9 cellular contexts compared by ENCODE assay signal in the genomic region with DNA sequence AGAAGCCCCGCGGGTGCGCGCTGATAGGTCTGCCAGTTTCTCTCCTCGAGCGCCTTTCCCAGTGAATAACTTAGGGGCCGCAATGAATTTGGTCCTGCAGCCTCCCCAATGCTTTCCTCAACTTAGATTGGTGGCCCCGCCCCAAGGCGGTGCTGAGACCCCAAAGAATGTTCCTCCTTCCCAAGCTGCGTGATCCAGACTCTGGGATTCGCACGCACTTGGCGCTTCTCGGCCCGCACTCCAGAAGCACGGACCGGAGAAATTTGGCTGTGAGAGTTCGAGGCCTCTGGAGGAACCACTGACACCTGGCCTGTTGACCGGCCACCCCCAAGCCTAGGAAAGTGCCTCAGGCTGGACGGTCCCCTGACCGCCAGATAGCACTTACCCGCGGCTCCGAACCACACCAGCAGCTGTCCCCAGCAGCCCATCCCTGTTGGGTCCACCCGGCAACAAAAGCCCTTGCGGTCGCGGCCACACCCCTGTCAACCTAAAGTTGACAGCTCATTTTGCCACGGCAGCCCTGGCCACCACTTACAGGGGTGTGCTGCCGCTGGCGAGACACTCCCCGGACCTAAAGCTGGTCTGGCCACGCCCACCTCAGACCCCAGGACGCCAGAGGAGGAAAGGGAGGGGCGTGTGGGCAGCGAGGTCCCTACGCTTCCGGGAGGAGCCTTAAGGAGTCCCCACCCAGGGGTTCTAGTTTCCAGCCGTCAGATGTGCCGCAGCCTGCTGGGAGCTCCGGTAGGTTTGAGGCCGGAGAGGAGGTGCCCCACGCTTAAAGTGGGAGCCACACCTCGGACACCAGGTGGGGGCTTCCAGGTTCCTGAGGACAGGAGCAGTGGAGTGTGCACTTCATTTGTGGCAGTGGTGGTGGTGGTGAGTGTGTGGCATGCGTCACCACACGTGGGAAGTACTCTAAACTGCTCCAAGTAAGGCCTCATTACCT. TPM values are rescaled to one million over a fixed set of nuclear protein-coding genes. Genes with fewer than 3 reads are reported as not detected.
DNase-seq lines count a peak whose midpoint lies in the region; ATAC-seq and TF ChIP-seq lines count a peak whose summit lies in the region.
"Had no signal": no experiment of that assay in that cellular context is flagged by ENCODE, and none has a peak within 500 bp of the region (broad histone marks: within the 10 kb centered on the region; RNA-seq: fewer than 3 reads in every experiment).

Gene LTK (minus strand): TSS at position 546 of the 946 bp plus-strand sequence. CDS start 118 bp downstream, at position 428.

- H3K27ac Mint-ChIP-seq in naive thymus-derived CD8-positive, alpha-beta T cell, result no peak within 1 kb of the TSS

- H3K27me3 Mint-ChIP-seq in naive thymus-derived CD8-positive, alpha-beta T cell, result peaks cover 4 to 25% (median 16%) of the 10 kb centered on the region in 5 donors

- no peak for TF ChIP-seq CTCF in OCI-LY1 (IDR thresholded peaks at IDR 0.05; ENCODE audit: low read length)

- H3K9ac ChIP-seq in OCI-LY1 (ENCODE audit: low read length), result no peak within 1 kb of the TSS; the same call in 1 of the 2 replicates

- peak; percentile 26 for DNase-seq in ELR (ENCODE audit: low read depth)
- peak in 1 of 10 donors; percentile 16 for DNase-seq in naive thymus-derived CD8-positive, alpha-beta T cell
- DNase-seq in effector CD4-positive, alpha-beta T cell, result no peak
- no peak for DNase-seq in NCI-H2081 (lab: John Stamatoyannopoulos, UW)

- no peak within 1 kb of the TSS for H2AFZ ChIP-seq in OCI-LY1 (ENCODE audit: low read length)

- H3K27me3 ChIP-seq in OCI-LY1 (ENCODE audit: insufficient read depth, low read length) (0 out of 2 replicates have a peak, but pooled peaks cover 7% of the 10 kb centered on the region), ectodermal cell (ENCODE audit: control insufficient read depth, insufficient read depth, low read length, poor library complexity, severe bottlenecking) (peaks cover 63% of the 10 kb centered on the region)

- H3F3A ChIP-seq in OCI-LY1 (ENCODE audit: insufficient read depth, low read length), result no peaks in the 10 kb centered on the region

- peak within 1 kb of the TSS; percentile 58 for H3K4me2 ChIP-seq in OCI-LY1 (ENCODE audit: low read length)

- peak; percentile 18 to 35 for ATAC-seq in naive thymus-derived CD8-positive, alpha-beta T cell
- ATAC-seq in GM21367 (IDR thresholded peaks at IDR 0.05; ENCODE audit: unreplicated experiment) (no peak), GM21390 (IDR thresholded peaks at IDR 0.05; ENCODE audit: unreplicated experiment) (no peak)

- H3K27ac ChIP-seq in OCI-LY1 (ENCODE audit: low read depth, low read length, poor library complexity, severe bottlenecking) (no peak within 1 kb of the TSS), ectodermal cell (ENCODE audit: insufficient read depth, low read depth, low read length, poor library complexity, severe bottlenecking) (no peak within 1 kb of the TSS)

- H4K20me1 ChIP-seq in OCI-LY1 (ENCODE audit: insufficient read depth, low read length), result no peaks in the 10 kb centered on the region

- WGBS in ectodermal cell, 2 experiments, result 6% methylated on average over 46 of the region's 46 CpGs

- H3K9me3 ChIP-seq in OCI-LY1 (ENCODE audit: low read length) (no peaks in the 10 kb centered on the region), ectodermal cell (ENCODE audit: control insufficient read depth, low read length) (no peaks in the 10 kb centered on the region)

- peak within 1 kb of the TSS; percentile 71 to 88 (median 84) for H3K4me3 Mint-ChIP-seq in naive thymus-derived CD8-positive, alpha-beta T cell

- H3K4me1 ChIP-seq in OCI-LY1 (ENCODE audit: insufficient read depth, low read length, severe bottlenecking) (peaks cover 27% of the 10 kb centered on the region), ectodermal cell (ENCODE audit: control insufficient read depth, insufficient read depth, low read length) (peaks cover 11% of the 10 kb centered on the region)

- peaks cover 0 to 6% (median 0%) of the 10 kb centered on the region in 3 donors for H3K36me3 Mint-ChIP-seq in naive thymus-derived CD8-positive, alpha-beta T cell

- H3K4me1 Mint-ChIP-seq in naive thymus-derived CD8-positive, alpha-beta T cell, result peaks cover 9 to 29% (median 26%) of the 10 kb centered on the region in 4 donors

- H3K9me3 Mint-ChIP-seq in naive thymus-derived CD8-positive, alpha-beta T cell, result no peaks in the 10 kb centered on the region

- H3K79me2 ChIP-seq in OCI-LY1 (ENCODE audit: insufficient read depth, low read length), result no peaks in the 10 kb centered on the region

- POLR2A ChIA-PET in naive thymus-derived CD8-positive, alpha-beta T cell (lab: Charles Lee), result interaction anchor here (0.5 to 2.3 kb wide), 5 partner anchors 10 to 284 kb away, joined by 3 to 6 read pairs (median 6); partner anchors contain the start of gene RPAP1

- H3K4me3 ChIP-seq in OCI-LY1 (ENCODE audit: low read depth, low read length, poor library complexity, severe bottlenecking) (peak within 1 kb of the TSS; percentile 37), ectodermal cell (ENCODE audit: insufficient read depth, low read depth, low read length) (peak within 1 kb of the TSS; percentile 27)

- H3K36me3 ChIP-seq in OCI-LY1 (ENCODE audit: insufficient read depth, low read length) (no peaks in the 10 kb centered on the region; the same call in 1 of the 2 replicates), ectodermal cell (ENCODE audit: control insufficient read depth, insufficient read depth, low read length) (no peaks in the 10 kb centered on the region)

- no peaks in the 10 kb centered on the region for H3K9me2 ChIP-seq in OCI-LY1 (ENCODE audit: low read depth, low read length)

RNA-seq across cellular contexts. Expression of gene LTK, which starts in this region (rescaled TPM):
- not detected for polyA plus RNA-seq in ectodermal cell (2013, experiment 1 of 4)
- not detected for polyA plus RNA-seq in ectodermal cell (2013, experiment 2 of 4)
- not detected for polyA plus RNA-seq in ectodermal cell (2013, experiment 3 of 4)
- polyA plus RNA-seq in ectodermal cell (2013, experiment 4 of 4), result 0.08 TPM
- total RNA-seq in naive thymus-derived CD8-positive, alpha-beta T cell, result under 1 TPM; 0.18 to 0.22 TPM
- not detected for polyA plus RNA-seq in naive thymus-derived CD8-positive, alpha-beta T cell
- total RNA-seq: lung microvascular endothelial cell had no signal

Comparison
In these comparisons a context has a peak if more than half of its experiments do, and no peak if none do; other contexts are left out.
1. Peak in ATAC-seq in naive thymus-derived CD8-positive, alpha-beta T cell; RNA of the gene not detected or under 1 TPM.